In genomic region chr15:78767331-78767951, GRCh38 we compare ENCODE assay signal across 1 cellular context.
TF ChIP-seq lines count a peak whose summit lies in the region.

No MANE protein-coding gene starts in this region.

TF ChIP-seq in H1, 55 proteins besides CTCF, POLR2A, EP300 and RAD21 (continued from another document):
- TF ChIP-seq SIRT6 (IDR thresholded peaks at IDR 0.05; ENCODE audit: low read length) (no peak), KDM4A (IDR thresholded peaks at IDR 0.05; ENCODE audit: low read depth, low read length, severe bottlenecking) (no peak), TBP (IDR thresholded peaks at IDR 0.05; ENCODE audit: low read depth, low read length) (no peak), KDM5A (IDR thresholded peaks at IDR 0.05; ENCODE audit: low read length) (no peak), ATF3 (IDR thresholded peaks at IDR 0.05; ENCODE audit: insufficient read depth, low read depth, low read length) (no peak), SAP30 (IDR thresholded peaks at IDR 0.05; ENCODE audit: insufficient read depth, insufficient replicate concordance, low read length) (no peak)
TF ChIP-seq in H1: peak in this region for 0.
